9 cellular contexts compared by ENCODE assay signal in genomic region chr3:33146791-33147445, GRCh38. TPM values are rescaled to one million over a fixed set of nuclear protein-coding genes. Genes with fewer than 3 reads are reported as not detected.
DNase-seq lines count a peak whose midpoint lies in the region; ATAC-seq, FAIRE-seq and TF ChIP-seq lines count a peak whose summit lies in the region.
"Had no signal": no experiment of that assay in that cellular context is flagged by ENCODE, and none has a peak within 500 bp of the region (broad histone marks: within the 10 kb centered on the region; RNA-seq: fewer than 3 reads in every experiment).

No MANE protein-coding gene starts in this region.

- H3K36me3 Mint-ChIP-seq in GM23338 (ENCODE audit: low read depth) (peaks cover 10% of the 10 kb centered on the region), Calu3 (ENCODE audit: insufficient read depth, unreplicated experiment) (no peaks in the 10 kb centered on the region)
- peaks cover 12% of the 10 kb centered on the region for H3K36me3 Mint-ChIP-seq in activated T-cell treated with anti-CD3 and anti-CD28 coated beads, Interleukin-2, amount 50 U/mL, for 4 hours (ENCODE audit: insufficient read depth)

- FAIRE-seq in pancreas (lab: Jason Lieb, UNC), result no peak

- no peak for TF ChIP-seq EP300 in esophagus muscularis mucosa (IDR thresholded peaks at IDR 0.05)

- H3K27me3 Mint-ChIP-seq in GM23338 (ENCODE audit: insufficient read depth, low read depth, poor library complexity) (peaks cover 18% of the 10 kb centered on the region), Calu3 (ENCODE audit: unreplicated experiment) (no peaks in the 10 kb centered on the region)
- H3K27me3 Mint-ChIP-seq in activated T-cell treated with anti-CD3 and anti-CD28 coated beads, Interleukin-2, amount 50 U/mL, for 4 hours (ENCODE audit: low read depth), result no peaks in the 10 kb centered on the region

- H3K9me3 Mint-ChIP-seq in GM23338 (no peaks in the 10 kb centered on the region), Calu3 (ENCODE audit: low read depth, unreplicated experiment) (no peaks in the 10 kb centered on the region)
- H3K9me3 Mint-ChIP-seq in activated T-cell treated with anti-CD3 and anti-CD28 coated beads, Interleukin-2, amount 50 U/mL, for 4 hours, result no peaks in the 10 kb centered on the region

- H3K4me3 Mint-ChIP-seq in GM23338, result no peak overlapping the region
- H3K4me3 Mint-ChIP-seq in activated T-cell treated with anti-CD3 and anti-CD28 coated beads, Interleukin-2, amount 50 U/mL, for 4 hours, result no peak overlapping the region
- H3K4me3 Mint-ChIP-seq in Calu3 (ENCODE audit: low read depth, unreplicated experiment), result no peak overlapping the region

- no TSS peak for BruUV-seq in Calu3 (replicated peaks; lab: Mats Ljungman, UMichigan)

- intact Hi-C loops in esophagus muscularis mucosa (cut with DNase I), result no loop called here
- intact Hi-C loops in pancreas (cut with DNase I), result loop anchor here in 1 of 3 donors (10.0 kb wide), 1 partner anchor 228 kb away; no protein-coding TSS in a partner anchor
- intact Hi-C loops in Calu3 (cut with micrococcal nuclease; ENCODE audit: unreplicated experiment), result no loop called here

- H3K27me3 ChIP-seq in GM23338 (ENCODE audit: insufficient read depth), result no peaks in the 10 kb centered on the region
- no peaks in the 10 kb centered on the region for H3K27me3 ChIP-seq in esophagus muscularis mucosa
- H3K27me3 ChIP-seq in pancreas, result no peaks in the 10 kb centered on the region
- no peaks in the 10 kb centered on the region for H3K27me3 ChIP-seq in MM.1S (replicated peaks; ENCODE audit: insufficient read depth, low read length)

- H3K79me2 ChIP-seq in GM23338 (replicated peaks; ENCODE audit: insufficient read depth) (no peaks in the 10 kb centered on the region), MM.1S (ENCODE audit: low read length) (no peaks in the 10 kb centered on the region)

- H3K36me3 ChIP-seq in GM23338 (ENCODE audit: insufficient read depth), result no peaks in the 10 kb centered on the region
- peaks cover 19 to 42% (median 30%) of the 10 kb centered on the region in 4 donors for H3K36me3 ChIP-seq in esophagus muscularis mucosa
- no peaks in the 10 kb centered on the region for H3K36me3 ChIP-seq in pancreas
- H3K36me3 ChIP-seq in MM.1S (replicated peaks; ENCODE audit: insufficient read depth, low read length), result no peaks in the 10 kb centered on the region

- TF ChIP-seq CTCF in GM23338 (conservative IDR thresholded peaks at IDR 0.05; ENCODE audit: low read depth in 2 of 2) (no peak), esophagus muscularis mucosa (IDR thresholded peaks at IDR 0.05) (no peak), pancreas (IDR thresholded peaks at IDR 0.05) (peak in 2 of 4 donors; percentile 18 to 20), MM.1S (IDR thresholded peaks at IDR 0.05; ENCODE audit: low read length) (no peak), Calu3 (IDR thresholded peaks at IDR 0.05; ENCODE audit: unreplicated experiment) (no peak)

- H3K27ac Mint-ChIP-seq in GM23338 (no peak overlapping the region), Calu3 (ENCODE audit: unreplicated experiment) (no peak overlapping the region)

- 62% methylated on average over 8 of the region's 8 CpGs for WGBS in esophagus muscularis mucosa
- 28 to 31% methylated on average over 8 of the region's 8 CpGs for WGBS in pancreas, 2 donors

- H3K9ac ChIP-seq in MM.1S (ENCODE audit: low read length), result no peak overlapping the region
- H3K9ac ChIP-seq: KMS-11 had no signal

- H3K9me3 ChIP-seq in esophagus muscularis mucosa, result no peaks in the 10 kb centered on the region
- H3K9me3 ChIP-seq in pancreas, result no peaks in the 10 kb centered on the region
- no peaks in the 10 kb centered on the region for H3K9me3 ChIP-seq in MM.1S (replicated peaks; ENCODE audit: insufficient read depth, low read length)

- H3K27ac ChIP-seq in GM23338 (ENCODE audit: low read depth), result no peak overlapping the region
- H3K27ac ChIP-seq in esophagus muscularis mucosa (replicated peaks in 1 of 4), result peak overlapping the region in 1 of 4 donors; percentile 4
- no peak overlapping the region for H3K27ac ChIP-seq in pancreas
- no peak overlapping the region for H3K27ac ChIP-seq in MM.1S (ENCODE audit: low read length)
- H3K27ac ChIP-seq: KMS-11 had no signal

- H3K9me2 ChIP-seq in GM23338 (ENCODE audit: insufficient read depth) (peaks cover 1% of the 10 kb centered on the region; the same call in 1 of the 2 replicates), MM.1S (replicated peaks; ENCODE audit: insufficient read depth, low read length) (no peaks in the 10 kb centered on the region)

- H3K4me2 ChIP-seq in GM23338 (no peak overlapping the region), MM.1S (ENCODE audit: low read depth, low read length) (no peak overlapping the region)
- H3K4me2 ChIP-seq: KMS-11 had no signal

- no peak for TF ChIP-seq POLR2A in esophagus muscularis mucosa (IDR thresholded peaks at IDR 0.05; ENCODE audit: low read depth)

- no peak; the same call in 2 of the 3 replicates for ATAC-seq in GM23338
- peak; percentile 61 to 89 (median 76) for ATAC-seq in pancreas
- no peak for ATAC-seq in activated T-cell treated with anti-CD3 and anti-CD28 coated beads, Interleukin-2, amount 50 U/mL, for 4 hours

- CTCF ChIA-PET in Calu3 (lab: Charles Lee), result interaction anchor here (0.6 to 1.7 kb wide), 4 partner anchors 152 to 531 kb away, joined by 3 to 6 read pairs (median 4); no protein-coding TSS in a partner anchor

- H3F3A ChIP-seq in GM23338 (replicated peaks; ENCODE audit: low read depth) (no peaks in the 10 kb centered on the region), MM.1S (ENCODE audit: insufficient read depth, low read length) (no peaks in the 10 kb centered on the region)

- H3K4me1 ChIP-seq in GM23338 (ENCODE audit: insufficient read depth) (no peaks in the 10 kb centered on the region), esophagus muscularis mucosa (peaks cover 4 to 21% (median 14%) of the 10 kb centered on the region in 4 donors), pancreas (no peaks in the 10 kb centered on the region), MM.1S (ENCODE audit: low read length) (no peaks in the 10 kb centered on the region)

- no peak overlapping the region for H2AFZ ChIP-seq in GM23338
- H2AFZ ChIP-seq in MM.1S (ENCODE audit: low read length), result no peak overlapping the region

- peak; percentile 5 for DNase-seq in GM23338 (ENCODE audit: low spot score)
- peak; percentile 45 for DNase-seq in RPMI7951 (ENCODE audit: low read depth)
- DNase-seq in esophagus muscularis mucosa (ENCODE audit: extremely low spot score), result peak; percentile 89
- DNase-seq in pancreas, result no peak
- no peak for DNase-seq in ecto neural progenitor cell (ENCODE audit: low spot score)
- DNase-seq in MM.1S, result no peak
- DNase-seq in activated T-cell treated with anti-CD3 and anti-CD28 coated beads, Interleukin-2, amount 50 U/mL, for 4 hours, result no peak
- DNase-seq in Calu3, result no peak

- no peak overlapping the region for H3K4me3 ChIP-seq in GM23338
- H3K4me3 ChIP-seq in esophagus muscularis mucosa, result no peak overlapping the region
- H3K4me3 ChIP-seq in pancreas, result no peak overlapping the region
- H3K4me3 ChIP-seq in MM.1S (ENCODE audit: low read length), result no peak overlapping the region

- H4K20me1 ChIP-seq in GM23338 (replicated peaks; ENCODE audit: insufficient read depth), result no peaks in the 10 kb centered on the region; the same call in 1 of the 2 replicates
- H4K20me1 ChIP-seq in MM.1S (ENCODE audit: insufficient read depth, low read length), result no peaks in the 10 kb centered on the region

- H3K4me1 Mint-ChIP-seq in GM23338, result peaks cover 6% of the 10 kb centered on the region; the same call in 2 of the 3 replicates
- H3K4me1 Mint-ChIP-seq in activated T-cell treated with anti-CD3 and anti-CD28 coated beads, Interleukin-2, amount 50 U/mL, for 4 hours (ENCODE audit: low read depth), result no peaks in the 10 kb centered on the region
- H3K4me1 Mint-ChIP-seq in Calu3 (ENCODE audit: low read depth, unreplicated experiment), result no peaks in the 10 kb centered on the region

TF ChIP-seq in GM23338, 12 proteins besides CTCF, POLR2A, EP300 and RAD21:
- TF ChIP-seq ZNF331 (CRISPR knock-in tag; IDR thresholded peaks at IDR 0.05; ENCODE audit: low read depth) (no peak), ZNF114 (CRISPR knock-in tag; IDR thresholded peaks at IDR 0.05) (no peak), POLR2AphosphoS5 (IDR thresholded peaks at IDR 0.05; ENCODE audit: low read depth) (no peak), EZH2 (IDR thresholded peaks at IDR 0.05; ENCODE audit: low read depth, unreplicated experiment) (no peak)

RNA-seq across cellular contexts. Expression of gene CRTAP, which starts 33.1 kb away (rescaled TPM):
- total RNA-seq in GM23338 (2014; rRNA removed; shearing (Covaris generic)), result 185 and 210 TPM in 2 replicates
- polyA plus RNA-seq in GM23338 (2016; fragmentation: Nextera tagmentation; extraction: Ambion mirVana) (71.9 and 75.3 TPM in 2 replicates), pancreas (10 to 100 TPM; 17.6 to 22.3 TPM)
- total RNA-seq in RPMI7951 (2014; rRNA removed; shearing (Covaris generic)), result 256 and 302 TPM in 2 replicates
- total RNA-seq in esophagus muscularis mucosa (100 to 1,000 TPM; 187 to 282 (median 237) TPM), pancreas (10 to 100 TPM; 18.2 to 71.0 (median 33.5) TPM), Calu3 (2022) (62.2 and 76.9 TPM in 2 replicates)
- total RNA-seq in activated T-cell treated with anti-CD3 and anti-CD28 coated beads, Interleukin-2, amount 50 U/mL, for 4 hours, result 10 to 100 TPM; 16.3 to 21.9 (median 21.7) TPM

RNA-seq across cellular contexts. Expression of gene GLB1, which starts 50.0 kb away (rescaled TPM):
- total RNA-seq in GM23338 (2014; rRNA removed; shearing (Covaris generic)), result 67.3 and 68.7 TPM in 2 replicates
- polyA plus RNA-seq in GM23338 (2016; fragmentation: Nextera tagmentation; extraction: Ambion mirVana), result 23.4 and 26.3 TPM in 2 replicates
- 95.3 and 95.6 TPM in 2 replicates for total RNA-seq in RPMI7951 (2014; rRNA removed; shearing (Covaris generic))
- 10 to 100 TPM; 19.9 to 36.8 (median 30.3) TPM for total RNA-seq in esophagus muscularis mucosa
- 10 to 100 TPM; 18.0 to 47.0 (median 27.7) TPM for total RNA-seq in pancreas
- 10 to 100 TPM in 1 of 2 donors, 1 to 10 TPM in 1; 5.5 to 21.2 TPM for polyA plus RNA-seq in pancreas
- total RNA-seq in activated T-cell treated with anti-CD3 and anti-CD28 coated beads, Interleukin-2, amount 50 U/mL, for 4 hours, result 10 to 100 TPM; 25.1 to 37.7 (median 34.2) TPM
- 83.0 and 85.1 TPM in 2 replicates for total RNA-seq in Calu3 (2022)

RNA-seq across cellular contexts. Expression of gene TMPPE, which starts 50.0 kb away (rescaled TPM):
- total RNA-seq in GM23338 (2014; rRNA removed; shearing (Covaris generic)), result 7.2 and 7.5 TPM in 2 replicates
- polyA plus RNA-seq in GM23338 (2016; fragmentation: Nextera tagmentation; extraction: Ambion mirVana) (0.92 and 1.0 TPM in 2 replicates), pancreas (under 1 TPM; 0.26 to 0.76 TPM)
- 2.4 and 3.0 TPM in 2 replicates for total RNA-seq in RPMI7951 (2014; rRNA removed; shearing (Covaris generic))
- total RNA-seq in esophagus muscularis mucosa (1 to 10 TPM; 6.2 to 9.4 (median 7.0) TPM), pancreas (1 to 10 TPM; 2.8 to 6.7 (median 3.8) TPM), Calu3 (2022) (12.1 and 12.2 TPM in 2 replicates)
- 10 to 100 TPM; 11.5 to 14.5 (median 11.6) TPM for total RNA-seq in activated T-cell treated with anti-CD3 and anti-CD28 coated beads, Interleukin-2, amount 50 U/mL, for 4 hours

Comparison
In these comparisons a context has a peak if more than half of its experiments do, and no peak if none do; other contexts are left out.
1. ATAC-seq: peak in pancreas (4 of 4); none in GM23338 (single experiment) and activated T-cell treated with anti-CD3 and anti-CD28 coated beads, Interleukin-2, amount 50 U/mL, for 4 hours (0 of 2).
2. DNase-seq: peak in GM23338 (single experiment), RPMI7951 (single experiment) and esophagus muscularis mucosa (single experiment); none in pancreas (0 of 6), ecto neural progenitor cell (single experiment), MM.1S (single experiment), activated T-cell treated with anti-CD3 and anti-CD28 coated beads, Interleukin-2, amount 50 U/mL, for 4 hours (single experiment) and Calu3 (single experiment).